ENCODE assay signal across 16 cellular contexts in the genomic region with DNA sequence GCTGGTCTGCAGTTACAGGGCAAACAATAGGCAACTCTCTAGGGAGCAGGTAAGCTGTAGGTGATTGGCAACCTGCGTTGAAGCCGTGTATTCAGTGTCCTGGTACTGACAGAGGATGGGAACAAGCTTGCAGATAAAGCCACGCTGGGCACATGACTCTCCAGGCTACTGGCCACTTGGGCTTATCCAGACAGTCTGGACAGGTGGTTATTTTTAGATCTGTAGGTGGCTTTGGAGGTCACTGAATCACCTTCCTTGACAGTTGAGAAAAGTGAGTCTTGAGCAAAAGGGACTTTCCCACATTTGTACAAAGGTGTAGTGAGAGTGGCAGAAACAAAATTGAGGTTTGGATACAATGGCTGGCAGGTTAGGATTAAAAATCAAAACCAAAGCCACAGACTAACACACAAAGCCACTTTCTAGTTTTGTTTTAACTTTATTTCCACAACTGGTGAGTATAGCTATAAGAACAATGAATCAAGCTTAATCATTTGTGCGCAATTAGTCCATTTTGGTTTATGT. TPM values are rescaled to one million over a fixed set of nuclear protein-coding genes. Genes with fewer than 3 reads are reported as not detected.
A peak's percentile ranks its signal among the peaks of the same experiment; 100 is the strongest.
DNase-seq lines count a peak whose midpoint lies in the region; ATAC-seq and TF ChIP-seq lines count a peak whose summit lies in the region.
"Had no signal": no experiment of that assay in that cellular context is flagged by ENCODE, and none has a peak within 500 bp of the region (broad histone marks: within the 10 kb centered on the region; RNA-seq: fewer than 3 reads in every experiment).

No MANE protein-coding gene starts in this region.

- POLR2A ChIA-PET in SK-N-SH (lab: Yijun Ruan, JAX) = no interaction called here

- no peaks in the 10 kb centered on the region for H3F3A ChIP-seq in SK-N-SH (replicated peaks; ENCODE audit: insufficient read depth)

- H3K4me3 ChIP-seq in SK-N-SH (ENCODE audit: low read depth in 2 of 2, low read length in 1 of 2) (no peak overlapping the region), brain microvascular endothelial cell (ENCODE audit: low read depth, low read length) (no peak overlapping the region)
- H3K4me3 ChIP-seq: A549, esophagus muscularis mucosa, tibial artery had no signal

- no peaks in the 10 kb centered on the region for H3K9me2 ChIP-seq in SK-N-SH

- no peaks in the 10 kb centered on the region for H3K9me3 ChIP-seq in SK-N-SH
- H3K9me3 ChIP-seq: A549, esophagus muscularis mucosa, tibial artery had no signal

- TF ChIP-seq CTCF in SK-N-SH (IDR thresholded peaks at IDR 0.05) (no peak), brain microvascular endothelial cell (IDR thresholded peaks at IDR 0.05; ENCODE audit: low read depth, low read length, missing control alignments) (no peak)

- H3K27ac Mint-ChIP-seq in activated naive CD8-positive, alpha-beta T cell treated with anti-CD3 and anti-CD28 coated beads for 36 hours = peak overlapping the region; percentile 10

- no peak overlapping the region for H3K4me3 Mint-ChIP-seq in activated naive CD8-positive, alpha-beta T cell treated with anti-CD3 and anti-CD28 coated beads for 36 hours
- H3K4me3 Mint-ChIP-seq: central memory CD8-positive, alpha-beta T cell had no signal

- WGBS in SK-N-SH (ENCODE audit: low lambda C conversion rate) = 22% methylated on average over 2 of the region's 4 CpGs

- ATAC-seq in GM19467 (IDR thresholded peaks at IDR 0.05; ENCODE audit: unreplicated experiment) = no peak
- ATAC-seq: A549 had no signal

- TF ChIP-seq RAD21 in SK-N-SH (IDR thresholded peaks at IDR 0.05; ENCODE audit: low read length) = no peak

- peaks cover 4% of the 10 kb centered on the region for H3K36me3 Mint-ChIP-seq in activated naive CD8-positive, alpha-beta T cell treated with anti-CD3 and anti-CD28 coated beads for 36 hours

- DNase-seq in NCI-H345 (lab: John Stamatoyannopoulos, UW) (peak; percentile 19), NCI-H345 treated with DMSO at 0.1 percent for 48 hours (lab: John Stamatoyannopoulos, UW; ENCODE audit: unreplicated experiment) (no peak), Daoy (ENCODE audit: low read depth) (peak; percentile 19), kidney tubule cell (ENCODE audit: low spot score) (peak; percentile 94), SK-N-SH (no peak), brain microvascular endothelial cell (no peak)
- DNase-seq in activated naive CD8-positive, alpha-beta T cell treated with anti-CD3 and anti-CD28 coated beads for 36 hours = peak; percentile 26
- DNase-seq: COR-L47, NCI-H1694, tibial artery had no signal

- no peaks in the 10 kb centered on the region for H3K79me2 ChIP-seq in SK-N-SH (ENCODE audit: insufficient read depth)

- CTCF ChIA-PET in SK-N-SH (lab: Yijun Ruan, JAX) = no interaction called here

- no peak overlapping the region for H3K4me2 ChIP-seq in SK-N-SH
- H3K4me2 ChIP-seq: A549 had no signal

- no peak for TF ChIP-seq EP300 in SK-N-SH (IDR thresholded peaks at IDR 0.05; ENCODE audit: borderline replicate concordance in 1 of 2, low read depth in 1 of 2, low read length in 1 of 2)

- H3K27ac ChIP-seq in SK-N-SH (ENCODE audit: low read depth in 2 of 2, low read length in 1 of 2) = no peak overlapping the region
- no peak overlapping the region for H3K27ac ChIP-seq in brain microvascular endothelial cell
- H3K27ac ChIP-seq: A549, esophagus muscularis mucosa, tibial artery had no signal

- in situ Hi-C loops in brain microvascular endothelial cell (cut with HindIII; ENCODE audit: low pct_ligation_motif_present, low sequenced_read_pairs) = no loop called here

- H3K36me3 ChIP-seq in SK-N-SH (replicated peaks in 1 of 2; ENCODE audit: control insufficient read depth in 1 of 2, insufficient read depth in 2 of 2, low read length in 1 of 2) (no peaks in the 10 kb centered on the region), brain microvascular endothelial cell (replicated peaks) (no peaks in the 10 kb centered on the region)
- H3K36me3 ChIP-seq: esophagus muscularis mucosa, tibial artery had no signal

- H3K27me3 ChIP-seq in SK-N-SH (ENCODE audit: insufficient read depth) (peaks cover 11% of the 10 kb centered on the region; the same call in 1 of the 2 replicates), brain microvascular endothelial cell (replicated peaks) (no peaks in the 10 kb centered on the region)

- H3K4me1 ChIP-seq in SK-N-SH (ENCODE audit: control insufficient read depth in 1 of 2, insufficient read depth in 2 of 2, low read depth in 1 of 2, low read length in 1 of 2) = no peaks in the 10 kb centered on the region; a peak in 1 of 4 replicates
- H3K4me1 ChIP-seq: A549, tibial artery had no signal

- no peak overlapping the region for H3K9ac ChIP-seq in SK-N-SH

- H2AFZ ChIP-seq in SK-N-SH (ENCODE audit: low read depth) = no peak overlapping the region

- H3K9me3 Mint-ChIP-seq in activated naive CD8-positive, alpha-beta T cell treated with anti-CD3 and anti-CD28 coated beads for 36 hours = no peaks in the 10 kb centered on the region
- H3K9me3 Mint-ChIP-seq: central memory CD8-positive, alpha-beta T cell had no signal

- peaks cover 76% of the 10 kb centered on the region for H3K27me3 Mint-ChIP-seq in activated naive CD8-positive, alpha-beta T cell treated with anti-CD3 and anti-CD28 coated beads for 36 hours

- peaks cover 30% of the 10 kb centered on the region for H3K4me1 Mint-ChIP-seq in activated naive CD8-positive, alpha-beta T cell treated with anti-CD3 and anti-CD28 coated beads for 36 hours
- H3K4me1 Mint-ChIP-seq: central memory CD8-positive, alpha-beta T cell had no signal

- H4K20me1 ChIP-seq in SK-N-SH (ENCODE audit: insufficient read depth) = no peaks in the 10 kb centered on the region

TF ChIP-seq in SK-N-SH, 30 proteins besides CTCF, POLR2A, EP300 and RAD21 (continues in another document):
- TF ChIP-seq ELF1 (IDR thresholded peaks at IDR 0.05) = no peak
- TF ChIP-seq, protein P1, sequence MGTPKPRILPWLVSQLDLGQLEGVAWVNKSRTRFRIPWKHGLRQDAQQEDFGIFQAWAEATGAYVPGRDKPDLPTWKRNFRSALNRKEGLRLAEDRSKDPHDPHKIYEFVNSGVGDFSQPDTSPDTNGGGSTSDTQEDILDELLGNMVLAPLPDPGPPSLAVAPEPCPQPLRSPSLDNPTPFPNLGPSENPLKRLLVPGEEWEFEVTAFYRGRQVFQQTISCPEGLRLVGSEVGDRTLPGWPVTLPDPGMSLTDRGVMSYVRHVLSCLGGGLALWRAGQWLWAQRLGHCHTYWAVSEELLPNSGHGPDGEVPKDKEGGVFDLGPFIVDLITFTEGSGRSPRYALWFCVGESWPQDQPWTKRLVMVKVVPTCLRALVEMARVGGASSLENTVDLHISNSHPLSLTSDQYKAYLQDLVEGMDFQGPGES (IDR thresholded peaks at IDR 0.05; ENCODE audit: low read depth, low read length) = no peak
- no peak for TF ChIP-seq ZBTB33 (IDR thresholded peaks at IDR 0.05; ENCODE audit: borderline replicate concordance, low read depth)
- TF ChIP-seq TCF12 (IDR thresholded peaks at IDR 0.05) = no peak
- no peak for TF ChIP-seq RFX5 (IDR thresholded peaks at IDR 0.05; ENCODE audit: low read length)
- no peak for TF ChIP-seq JUND (IDR thresholded peaks at IDR 0.05)
- TF ChIP-seq GABPA (IDR thresholded peaks at IDR 0.05; ENCODE audit: low read depth) = no peak
- no peak for TF ChIP-seq MEF2A (IDR thresholded peaks at IDR 0.05; ENCODE audit: borderline replicate concordance, low read depth)
- no peak for TF ChIP-seq PBX3 (IDR thresholded peaks at IDR 0.05)
- TF ChIP-seq MXI1 (IDR thresholded peaks at IDR 0.05; ENCODE audit: low read depth, low read length) = no peak
- TF ChIP-seq RXRA (IDR thresholded peaks at IDR 0.05; ENCODE audit: borderline replicate concordance, low read depth) = no peak
- no peak for TF ChIP-seq TEAD4 (IDR thresholded peaks at IDR 0.05; ENCODE audit: borderline replicate concordance, insufficient read depth)
- no peak for TF ChIP-seq EZH2phosphoT487 (IDR thresholded peaks at IDR 0.05; ENCODE audit: borderline replicate concordance, low read depth)
- no peak for TF ChIP-seq CHD2 (IDR thresholded peaks at IDR 0.05; ENCODE audit: low read length, partially characterized antibody)
- TF ChIP-seq GATA2 (CRISPR knock-in tag; IDR thresholded peaks at IDR 0.05) = no peak
- no peak for TF ChIP-seq TAF1 (IDR thresholded peaks at IDR 0.05; ENCODE audit: borderline replicate concordance, low read depth, low read length)

RNA-seq across cellular contexts. Expression of gene IL1RAP, which starts 22.3 kb away (rescaled TPM):
- total RNA-seq in Daoy (2014; rRNA removed; shearing (Covaris generic)) = 11.3 and 11.8 TPM in 2 replicates
- total RNA-seq in activated naive CD8-positive, alpha-beta T cell treated with anti-CD3 and anti-CD28 coated beads for 36 hours = 1 to 10 TPM; 7.3 to 8.2 TPM
- 7.6 and 10.8 TPM in 2 replicates for polyA plus RNA-seq in SK-N-SH (2012; rRNA removed)
- 8.2 and 8.7 TPM in 2 replicates for polyA plus RNA-seq in SK-N-SH (2012; cell fraction: cytosol; rRNA removed)
- polyA plus RNA-seq in SK-N-SH (2012; cell fraction: nucleus; rRNA removed) = 3.6 and 10.1 TPM in 2 replicates

RNA-seq across cellular contexts. Expression of gene TMEM207, which starts 41.9 kb away (rescaled TPM):
- total RNA-seq in Daoy (2014; rRNA removed; shearing (Covaris generic)) = not detected in 2 replicates
- not detected for total RNA-seq in activated naive CD8-positive, alpha-beta T cell treated with anti-CD3 and anti-CD28 coated beads for 36 hours
- not detected in 2 replicates for polyA plus RNA-seq in SK-N-SH (2012; rRNA removed)
- not detected in 2 replicates for polyA plus RNA-seq in SK-N-SH (2012; cell fraction: cytosol; rRNA removed)
- not detected in 2 replicates for polyA plus RNA-seq in SK-N-SH (2012; cell fraction: nucleus; rRNA removed)
- total RNA-seq: esophagus muscularis mucosa; H4; T-helper 1 cell treated with Interleukin-12 subunit alpha and Interleukin-12 subunit beta and Interleukin-4 antibody, amounts not matched to agents 30 ng/mL and 1 ng/mL, for 36 hours had no signal
- polyA plus RNA-seq: A549 had no signal

Comparison
In these comparisons a context has a peak if more than half of its experiments do, and no peak if none do; other contexts are left out.
1. DNase-seq: peak in NCI-H345 (single experiment), Daoy (single experiment), activated naive CD8-positive, alpha-beta T cell treated with anti-CD3 and anti-CD28 coated beads for 36 hours (single experiment) and kidney tubule cell (single experiment); none in NCI-H345 treated with DMSO at 0.1 percent for 48 hours (single experiment), SK-N-SH (single experiment) and brain microvascular endothelial cell (single experiment).